22 cellular contexts compared by ENCODE assay signal in the genomic region with DNA sequence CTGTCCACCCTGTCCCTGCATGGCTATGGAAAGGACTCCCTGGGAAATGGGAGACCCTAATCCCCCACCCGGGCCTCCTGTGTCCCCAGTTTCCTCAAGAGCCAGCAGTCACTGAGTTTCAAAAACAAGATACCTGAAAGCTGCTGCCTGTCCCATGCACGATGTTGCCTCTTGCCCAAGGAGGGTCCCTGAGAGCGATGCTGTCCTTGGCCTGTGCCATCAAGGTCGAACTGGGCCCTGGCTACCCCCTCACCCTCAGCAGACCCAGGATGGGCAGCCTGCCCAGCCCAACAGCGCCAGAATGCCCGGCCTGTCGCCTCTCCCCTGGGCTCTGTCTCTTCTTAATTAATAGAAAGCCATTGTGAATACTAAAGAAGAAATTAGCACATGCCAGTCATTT.
"Had no signal": no experiment of that assay in that cellular context is flagged by ENCODE, and none has a peak within 500 bp of the region (broad histone marks: within the 10 kb centered on the region; RNA-seq: fewer than 3 reads in every experiment).

No MANE protein-coding gene starts in this region.

- H3K4me1 Mint-ChIP-seq: immature natural killer cell; naive thymus-derived CD4-positive, alpha-beta T cell; nephron had no signal

- H3K36me3 ChIP-seq: neural progenitor cell, prostate gland, right atrium auricular region, thoracic aorta, tibial nerve, upper lobe of left lung had no signal

- H3K4me1 ChIP-seq: parathyroid adenoma, prostate gland, right atrium auricular region, tibial nerve, upper lobe of left lung had no signal

- H3K27me3 Mint-ChIP-seq: stimulated activated naive CD8-positive, alpha-beta T cell treated with anti-CD3 and anti-CD28 coated beads, Interleukin-15, Interleukin-2, amounts not matched to agents 100 ng/mL and 50 ng/mL, for 24 hours had no signal

- H3K27me3 ChIP-seq: dorsolateral prefrontal cortex, neural progenitor cell, right atrium auricular region, tibial nerve, upper lobe of left lung had no signal

- H3K36me3 Mint-ChIP-seq: immature natural killer cell; naive thymus-derived CD4-positive, alpha-beta T cell; stimulated activated naive B cell treated with anti-CD40 and anti-IgM and Interleukin-4, amounts not matched to agents 10 μg/mL and 1 μg/mL and 100 μg/mL, for 72 hours had no signal

- H3K9me3 Mint-ChIP-seq: immature natural killer cell; naive thymus-derived CD4-positive, alpha-beta T cell; nephron; neural progenitor cell; stimulated activated naive B cell treated with anti-CD40 and anti-IgM and Interleukin-4, amounts not matched to agents 10 μg/mL and 1 μg/mL and 100 μg/mL, for 72 hours; stimulated activated naive CD8-positive, alpha-beta T cell treated with anti-CD3 and anti-CD28 coated beads, Interleukin-15, Interleukin-2, amounts not matched to agents 100 ng/mL and 50 ng/mL, for 24 hours had no signal

- H3K27ac ChIP-seq: dorsolateral prefrontal cortex, neural progenitor cell, parathyroid adenoma, prostate gland, right atrium auricular region, thoracic aorta, tibial nerve, upper lobe of left lung had no signal

- H3K9me3 ChIP-seq: prostate gland, right atrium auricular region, thoracic aorta, tibial nerve, upper lobe of left lung had no signal

- H3K4me3 Mint-ChIP-seq: immature natural killer cell; naive thymus-derived CD4-positive, alpha-beta T cell; nephron; neural progenitor cell; stimulated activated naive B cell treated with anti-CD40 and anti-IgM and Interleukin-4, amounts not matched to agents 10 μg/mL and 1 μg/mL and 100 μg/mL, for 72 hours; stimulated activated naive CD8-positive, alpha-beta T cell treated with anti-CD3 and anti-CD28 coated beads, Interleukin-15, Interleukin-2, amounts not matched to agents 100 ng/mL and 50 ng/mL, for 24 hours had no signal

- H3K79me2 ChIP-seq: parathyroid adenoma had no signal

- H3K27ac Mint-ChIP-seq: immature natural killer cell; naive thymus-derived CD4-positive, alpha-beta T cell; nephron; neural progenitor cell; stimulated activated naive B cell treated with anti-CD40 and anti-IgM and Interleukin-4, amounts not matched to agents 10 μg/mL and 1 μg/mL and 100 μg/mL, for 72 hours; stimulated activated naive CD8-positive, alpha-beta T cell treated with anti-CD3 and anti-CD28 coated beads, Interleukin-15, Interleukin-2, amounts not matched to agents 100 ng/mL and 50 ng/mL, for 24 hours had no signal

- H3K4me3 ChIP-seq: dorsolateral prefrontal cortex, neural progenitor cell, prostate gland, right atrium auricular region, thoracic aorta, tibial nerve, upper lobe of left lung had no signal

- ATAC-seq: left colon; sciatic nerve; stimulated activated naive B cell treated with anti-CD40 and anti-IgM and Interleukin-4, amounts not matched to agents 10 μg/mL and 1 μg/mL and 100 μg/mL, for 72 hours had no signal

- H3K4me2 ChIP-seq: neural progenitor cell had no signal

- DNase-seq: dorsolateral prefrontal cortex; effector CD4-positive, alpha-beta T cell; hypothalamus; immature natural killer cell; islet precursor cell; kidney glomerular epithelial cell; left colon; mesenchymal stem cell; midbrain; naive thymus-derived CD4-positive, alpha-beta T cell; stimulated activated CD4-positive, alpha-beta T cell treated with anti-CD3 and anti-CD28 coated beads, Interleukin-4, amount 100 ng/mL, for 4 hours; stimulated activated naive B cell treated with anti-CD40 and anti-IgM and Interleukin-4, amounts not matched to agents 10 μg/mL and 1 μg/mL and 100 μg/mL, for 72 hours; upper lobe of left lung had no signal

- H3K9ac ChIP-seq: neural progenitor cell, parathyroid adenoma had no signal
